ENCODE assay signal across 10 cellular contexts in the genomic region with DNA sequence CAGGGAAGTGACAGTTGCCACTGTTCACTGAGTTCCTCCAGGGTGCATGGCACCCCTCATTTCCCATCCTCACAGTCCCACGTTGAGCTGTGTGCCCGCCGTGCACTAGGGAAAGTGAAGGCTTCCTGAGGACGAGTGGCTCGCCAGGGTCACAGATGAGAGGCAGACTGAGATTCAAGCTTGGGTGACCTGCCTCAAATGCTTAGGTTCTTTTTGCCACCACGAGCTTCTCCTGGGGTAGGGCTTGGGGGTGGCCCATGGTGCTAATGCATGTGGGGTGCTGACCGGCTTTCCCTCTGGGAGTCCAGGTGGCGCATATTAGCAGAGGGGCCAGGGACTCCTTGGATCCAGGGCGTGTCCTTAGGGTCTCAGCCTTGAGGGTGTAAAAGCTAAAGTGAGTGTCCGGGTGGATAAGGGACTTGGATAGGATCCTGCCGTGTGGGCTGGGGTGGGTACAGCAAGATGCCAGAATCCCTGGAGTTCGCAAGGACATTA. TPM values are rescaled to one million over a fixed set of nuclear protein-coding genes. Genes with fewer than 3 reads are reported as not detected.
DNase-seq lines count a peak whose midpoint lies in the region; ATAC-seq and TF ChIP-seq lines count a peak whose summit lies in the region.
"Had no signal": no experiment of that assay in that cellular context is flagged by ENCODE, and none has a peak within 500 bp of the region (broad histone marks: within the 10 kb centered on the region; RNA-seq: fewer than 3 reads in every experiment).

No MANE protein-coding gene starts in this region.

- 82 to 86% methylated on average over 12 of the region's 12 CpGs for WGBS in thyroid gland, 2 donors

- H3K9me3 ChIP-seq in mucosa of rectum (ENCODE audit: control insufficient read depth in 2 of 2, low read length in 2 of 2): no peaks in the 10 kb centered on the region
- H3K9me3 ChIP-seq in thyroid gland: no peaks in the 10 kb centered on the region

- no peak for DNase-seq in activated T-cell treated with anti-CD3 and anti-CD28 coated beads, Interleukin-2, amount 50 U/mL, for 72 hours
- DNase-seq in activated T-cell treated with anti-CD3 and anti-CD28 coated beads for 4 hours (no peak), thyroid gland (no peak), GM10248 (ENCODE audit: extremely low spot score) (no peak), DMS79 (lab: John Stamatoyannopoulos, UW) (no peak)
- DNase-seq in activated T-helper 2 cell treated with anti-CD3 and anti-CD28 coated beads, Interferon-gamma antibody, Interleukin-2, Interleukin-4, amounts not matched to agents 10 μg/mL and 5 μg/mL and 100 μg/mL, durations not matched to agents 14 hours and 24 hours and 36 hours (ENCODE audit: low spot score): no peak
- DNase-seq: NCI-H2171 treated with DMSO at 0.1 percent for 48 hours had no signal

- H3K27ac Mint-ChIP-seq in activated T-cell treated with anti-CD3 and anti-CD28 coated beads, Interleukin-2, amount 50 U/mL, for 72 hours: peak overlapping the region; percentile 91
- H3K27ac Mint-ChIP-seq in activated T-helper 2 cell treated with anti-CD3 and anti-CD28 coated beads, Interferon-gamma antibody, Interleukin-2, Interleukin-4, amounts not matched to agents 10 μg/mL and 5 μg/mL and 100 μg/mL, durations not matched to agents 14 hours and 24 hours and 36 hours: peak overlapping the region; percentile 79

- ATAC-seq in activated T-cell treated with anti-CD3 and anti-CD28 coated beads, Interleukin-2, amount 50 U/mL, for 72 hours (replicated peaks in 1 of 2): no peak
- ATAC-seq in HG03439 (IDR thresholded peaks at IDR 0.05; ENCODE audit: unreplicated experiment): no peak

- H3K4me1 Mint-ChIP-seq in activated T-cell treated with anti-CD3 and anti-CD28 coated beads, Interleukin-2, amount 50 U/mL, for 72 hours (ENCODE audit: low read depth): peaks cover 23% of the 10 kb centered on the region
- peaks cover 54% of the 10 kb centered on the region for H3K4me1 Mint-ChIP-seq in activated T-helper 2 cell treated with anti-CD3 and anti-CD28 coated beads, Interferon-gamma antibody, Interleukin-2, Interleukin-4, amounts not matched to agents 10 μg/mL and 5 μg/mL and 100 μg/mL, durations not matched to agents 14 hours and 24 hours and 36 hours (ENCODE audit: low read depth)

- no peaks in the 10 kb centered on the region for H3K27me3 Mint-ChIP-seq in activated T-cell treated with anti-CD3 and anti-CD28 coated beads, Interleukin-2, amount 50 U/mL, for 72 hours (ENCODE audit: low read depth)
- no peaks in the 10 kb centered on the region for H3K27me3 Mint-ChIP-seq in activated T-helper 2 cell treated with anti-CD3 and anti-CD28 coated beads, Interferon-gamma antibody, Interleukin-2, Interleukin-4, amounts not matched to agents 10 μg/mL and 5 μg/mL and 100 μg/mL, durations not matched to agents 14 hours and 24 hours and 36 hours (ENCODE audit: low read depth)

- H3K27me3 ChIP-seq in mucosa of rectum (ENCODE audit: control insufficient read depth in 2 of 2, insufficient read depth in 2 of 2, low read length in 2 of 2) (peaks cover 0 to 3% of the 10 kb centered on the region in 2 donors), thyroid gland (no peaks in the 10 kb centered on the region)

- H3K9ac ChIP-seq in mucosa of rectum (ENCODE audit: low read depth in 1 of 2, low read length in 2 of 2): peak overlapping the region; percentile 5 to 70

- CTCF ChIA-PET in GM10248 (lab: Yijun Ruan, JAX): interaction anchor here (0.8 to 6.3 kb wide), 6 partner anchors 12 to 36 kb away, joined by 3 to 42 read pairs (median 4); no protein-coding TSS in a partner anchor

- intact Hi-C loops in activated T-helper 2 cell treated with anti-CD3 and anti-CD28 coated beads, Interferon-gamma antibody, Interleukin-2, Interleukin-4, amounts not matched to agents 10 μg/mL and 5 μg/mL and 100 μg/mL, durations not matched to agents 14 hours and 24 hours and 36 hours (cut with micrococcal nuclease): no loop called here
- intact Hi-C loops in thyroid gland (cut with DNase I): no loop called here

- TF ChIP-seq CTCF in thyroid gland (IDR thresholded peaks at IDR 0.05) (no peak), GM10248 (IDR thresholded peaks at IDR 0.05; ENCODE audit: control extremely low read depth, extremely low read depth, low read depth, missing control alignments) (no peak)

- H3K27ac ChIP-seq in mucosa of rectum (ENCODE audit: low read depth in 2 of 2, low read length in 2 of 2): peak overlapping the region in 1 of 2 donors; percentile 82
- peak overlapping the region; percentile 64 to 85 (median 81) for H3K27ac ChIP-seq in thyroid gland

- H3K9me3 Mint-ChIP-seq in activated T-cell treated with anti-CD3 and anti-CD28 coated beads, Interleukin-2, amount 50 U/mL, for 72 hours: no peaks in the 10 kb centered on the region
- no peaks in the 10 kb centered on the region for H3K9me3 Mint-ChIP-seq in activated T-helper 2 cell treated with anti-CD3 and anti-CD28 coated beads, Interferon-gamma antibody, Interleukin-2, Interleukin-4, amounts not matched to agents 10 μg/mL and 5 μg/mL and 100 μg/mL, durations not matched to agents 14 hours and 24 hours and 36 hours

- H3K4me3 ChIP-seq in mucosa of rectum (ENCODE audit: low read length in 2 of 2): peak overlapping the region; percentile 66 to 80
- no peak overlapping the region for H3K4me3 ChIP-seq in thyroid gland (replicated peaks in 1 of 3)

- H3K4me1 ChIP-seq in mucosa of rectum (ENCODE audit: control insufficient read depth in 2 of 2, insufficient read depth in 2 of 2, low read length in 2 of 2): peaks cover 17 to 28% of the 10 kb centered on the region in 2 donors
- H3K4me1 ChIP-seq in thyroid gland: peaks cover 10 to 33% of the 10 kb centered on the region in 2 donors

- peak overlapping the region; percentile 94 to 96 for H3K4me3 Mint-ChIP-seq in activated T-cell treated with anti-CD3 and anti-CD28 coated beads, Interleukin-2, amount 50 U/mL, for 72 hours
- H3K4me3 Mint-ChIP-seq in activated T-helper 2 cell treated with anti-CD3 and anti-CD28 coated beads, Interferon-gamma antibody, Interleukin-2, Interleukin-4, amounts not matched to agents 10 μg/mL and 5 μg/mL and 100 μg/mL, durations not matched to agents 14 hours and 24 hours and 36 hours (ENCODE audit: low read depth): peak overlapping the region; percentile 91

- peaks cover 18 to 27% of the 10 kb centered on the region in 2 donors for H3K36me3 ChIP-seq in mucosa of rectum (ENCODE audit: control insufficient read depth in 2 of 2, insufficient read depth in 2 of 2, low read length in 2 of 2)
- peaks cover 19 to 25% of the 10 kb centered on the region in 2 donors for H3K36me3 ChIP-seq in thyroid gland

- POLR2A ChIA-PET in GM10248 (lab: Yijun Ruan, JAX): no interaction called here

- H3K36me3 Mint-ChIP-seq in activated T-cell treated with anti-CD3 and anti-CD28 coated beads, Interleukin-2, amount 50 U/mL, for 72 hours (ENCODE audit: insufficient read depth in 2 of 2): peaks cover 5 to 10% of the 10 kb centered on the region in 2 donors
- peaks cover 55% of the 10 kb centered on the region for H3K36me3 Mint-ChIP-seq in activated T-helper 2 cell treated with anti-CD3 and anti-CD28 coated beads, Interferon-gamma antibody, Interleukin-2, Interleukin-4, amounts not matched to agents 10 μg/mL and 5 μg/mL and 100 μg/mL, durations not matched to agents 14 hours and 24 hours and 36 hours (ENCODE audit: low read depth)

- TF ChIP-seq POLR2A in thyroid gland (IDR thresholded peaks at IDR 0.05): no peak

RNA-seq across cellular contexts. Expression of a gene that starts 1.9 kb away (rescaled TPM):
- total RNA-seq in activated T-cell treated with anti-CD3 and anti-CD28 coated beads, Interleukin-2, amount 50 U/mL, for 72 hours: 10 to 100 TPM; 11.6 to 18.8 TPM
- 20.3 and 21.1 TPM in 2 replicates for total RNA-seq in activated T-helper 2 cell treated with anti-CD3 and anti-CD28 coated beads, Interferon-gamma antibody, Interleukin-2, Interleukin-4, amounts not matched to agents 10 μg/mL and 5 μg/mL and 100 μg/mL, durations not matched to agents 14 hours and 24 hours and 36 hours
- 10 to 100 TPM; 16.0 to 47.3 (median 32.8) TPM for total RNA-seq in thyroid gland

RNA-seq across cellular contexts. Expression of a gene that starts 8.5 kb away (rescaled TPM):
- total RNA-seq in activated T-cell treated with anti-CD3 and anti-CD28 coated beads, Interleukin-2, amount 50 U/mL, for 72 hours: not detected
- 0.09 TPM in 1 of 2 replicates, not detected in the other for total RNA-seq in activated T-helper 2 cell treated with anti-CD3 and anti-CD28 coated beads, Interferon-gamma antibody, Interleukin-2, Interleukin-4, amounts not matched to agents 10 μg/mL and 5 μg/mL and 100 μg/mL, durations not matched to agents 14 hours and 24 hours and 36 hours
- not detected for total RNA-seq in thyroid gland
- total RNA-seq: lung had no signal

RNA-seq across cellular contexts. Expression of a gene that starts 28.8 kb away (rescaled TPM):
- total RNA-seq in activated T-cell treated with anti-CD3 and anti-CD28 coated beads, Interleukin-2, amount 50 U/mL, for 72 hours: not detected
- total RNA-seq in activated T-helper 2 cell treated with anti-CD3 and anti-CD28 coated beads, Interferon-gamma antibody, Interleukin-2, Interleukin-4, amounts not matched to agents 10 μg/mL and 5 μg/mL and 100 μg/mL, durations not matched to agents 14 hours and 24 hours and 36 hours: not detected in 2 replicates
- not detected for total RNA-seq in thyroid gland

RNA-seq across cellular contexts. Expression of a gene that starts 43.3 kb away (rescaled TPM):
- total RNA-seq in activated T-cell treated with anti-CD3 and anti-CD28 coated beads, Interleukin-2, amount 50 U/mL, for 72 hours: 1 to 10 TPM; 2.5 to 3.5 TPM
- total RNA-seq in activated T-helper 2 cell treated with anti-CD3 and anti-CD28 coated beads, Interferon-gamma antibody, Interleukin-2, Interleukin-4, amounts not matched to agents 10 μg/mL and 5 μg/mL and 100 μg/mL, durations not matched to agents 14 hours and 24 hours and 36 hours: 1.7 and 2.2 TPM in 2 replicates
- total RNA-seq in thyroid gland: 1 to 10 TPM in 1 of 4 donors, not detected in 3; 1.1 TPM

RNA-seq across cellular contexts. Expression of a gene that starts 53.8 kb away (rescaled TPM):
- 10 to 100 TPM; 41.2 to 54.0 TPM for total RNA-seq in activated T-cell treated with anti-CD3 and anti-CD28 coated beads, Interleukin-2, amount 50 U/mL, for 72 hours
- total RNA-seq in activated T-helper 2 cell treated with anti-CD3 and anti-CD28 coated beads, Interferon-gamma antibody, Interleukin-2, Interleukin-4, amounts not matched to agents 10 μg/mL and 5 μg/mL and 100 μg/mL, durations not matched to agents 14 hours and 24 hours and 36 hours: 79.4 and 81.6 TPM in 2 replicates
- total RNA-seq in thyroid gland: 10 to 100 TPM; 15.6 to 20.9 (median 19.0) TPM

Comparison
In these comparisons a context has a peak if more than half of its experiments do, and no peak if none do; other contexts are left out.
1. H3K4me3 ChIP-seq: peak in mucosa of rectum (2 of 2); none in thyroid gland (0 of 3).